Comparison of ENCODE assay signal across 8 cellular contexts in the genomic region with DNA sequence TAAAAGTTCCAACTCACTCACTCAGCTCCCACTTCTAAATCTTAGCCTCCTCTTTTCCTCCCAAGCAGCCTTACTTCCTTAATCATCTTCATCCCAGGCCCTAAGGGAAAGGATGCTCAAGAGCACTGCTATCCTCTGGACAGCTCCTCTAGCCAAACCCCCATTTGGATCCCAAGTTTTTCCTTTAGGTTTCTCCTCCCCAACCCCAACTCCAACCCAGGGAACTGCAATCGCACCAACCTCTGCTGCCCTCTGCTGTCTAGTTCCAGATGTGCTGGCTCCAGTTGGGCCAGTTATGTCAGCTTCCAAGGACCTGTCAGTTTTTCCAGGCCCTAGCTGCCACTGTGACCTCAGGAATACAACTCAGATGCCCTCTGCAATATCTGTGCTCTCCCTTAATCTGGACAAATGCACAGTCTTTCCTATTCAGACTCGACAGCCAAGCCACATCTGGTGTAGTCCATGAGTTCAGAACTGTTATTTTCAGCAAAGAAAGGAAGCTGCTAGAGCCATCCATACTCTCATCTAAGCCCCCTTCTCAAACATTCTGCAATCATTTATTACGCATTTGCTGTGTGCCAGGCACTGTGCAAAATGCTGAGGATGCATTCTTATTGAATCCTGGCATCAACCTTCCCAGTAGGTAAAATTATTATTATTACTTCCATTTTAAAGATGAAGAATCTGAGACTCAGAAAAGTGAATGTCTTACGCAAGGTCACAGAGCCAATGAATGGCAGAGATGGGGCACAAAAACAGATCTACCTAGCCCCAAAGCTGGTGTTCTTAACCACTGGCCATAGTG. TPM values are rescaled to one million over a fixed set of nuclear protein-coding genes. Genes with fewer than 3 reads are reported as not detected.
DNase-seq lines count a peak whose midpoint lies in the region; ATAC-seq and TF ChIP-seq lines count a peak whose summit lies in the region.

No MANE protein-coding gene starts in this region.

- H3K36me3 ChIP-seq in osteoblast (ENCODE audit: insufficient read depth, low read length): no peaks in the 10 kb centered on the region

- H3K4me3 ChIP-seq in osteoblast (ENCODE audit: insufficient read depth, low read length): no peak overlapping the region

- ATAC-seq in foreskin keratinocyte: peak; percentile 71
- no peak for ATAC-seq in GM18498 (IDR thresholded peaks at IDR 0.05; ENCODE audit: unreplicated experiment)
- no peak for ATAC-seq in HG03521 (IDR thresholded peaks at IDR 0.05; ENCODE audit: unreplicated experiment)

- H3K27ac ChIP-seq in foreskin keratinocyte (no peak overlapping the region), osteoblast (ENCODE audit: low read depth, low read length) (no peak overlapping the region)

- no peaks in the 10 kb centered on the region for H3K27me3 ChIP-seq in foreskin keratinocyte
- peaks cover 22% of the 10 kb centered on the region for H3K27me3 ChIP-seq in osteoblast (ENCODE audit: insufficient read depth, low read length)

- no peaks in the 10 kb centered on the region for H4K20me1 ChIP-seq in osteoblast (ENCODE audit: insufficient read depth, low read length)

- no peaks in the 10 kb centered on the region for H3K79me2 ChIP-seq in osteoblast (ENCODE audit: insufficient read depth, low read length)

- TF ChIP-seq CTCF in foreskin keratinocyte (conservative IDR thresholded peaks at IDR 0.05) (peak; percentile 76), osteoblast (IDR thresholded peaks at IDR 0.05; ENCODE audit: extremely low read depth, low read depth, low read length) (peak; percentile 88)

- H2AFZ ChIP-seq in osteoblast (ENCODE audit: low read length): no peak overlapping the region

- no peak overlapping the region for H3K4me2 ChIP-seq in osteoblast (ENCODE audit: insufficient read depth, low read length)

- DNase-seq in activated T-cell treated with anti-CD3 and anti-CD28 coated beads for 1 hour (ENCODE audit: low read depth): peak; percentile 19
- DNase-seq in activated T-cell treated with anti-CD3 and anti-CD28 coated beads for 4 hours: no peak
- peak; percentile 3 for DNase-seq in NCI-H2081 treated with DMSO at 0.1 percent for 48 hours (lab: John Stamatoyannopoulos, UW)
- peak; percentile 44 for DNase-seq in activated T-cell treated with anti-CD3 and anti-CD28 coated beads, Interleukin-2, amount 50 U/mL, for 1 hour
- DNase-seq in foreskin keratinocyte: peak; percentile 14 to 42
- peak; percentile 88 for DNase-seq in osteoblast (ENCODE audit: insufficient read length, low spot score, missing footprints)

- no peaks in the 10 kb centered on the region for H3K9me3 ChIP-seq in osteoblast (ENCODE audit: low read depth, low read length)

- no peaks in the 10 kb centered on the region for H3K4me1 ChIP-seq in foreskin keratinocyte
- no peaks in the 10 kb centered on the region for H3K4me1 ChIP-seq in osteoblast (ENCODE audit: insufficient read depth, low read length)

RNA-seq across cellular contexts. Expression of a gene that starts 12.3 kb away (rescaled TPM):
- total RNA-seq in foreskin keratinocyte (not detected in 2 replicates), osteoblast (not detected in 2 replicates)
- polyA plus RNA-seq in foreskin keratinocyte: not detected in 2 replicates

RNA-seq across cellular contexts. Expression of a gene that starts 53.2 kb away (rescaled TPM):
- total RNA-seq in foreskin keratinocyte (not detected in 2 replicates), osteoblast (not detected in 2 replicates)
- polyA plus RNA-seq in foreskin keratinocyte: not detected in 2 replicates
